9 cellular contexts compared by ENCODE assay signal in the genomic region with DNA sequence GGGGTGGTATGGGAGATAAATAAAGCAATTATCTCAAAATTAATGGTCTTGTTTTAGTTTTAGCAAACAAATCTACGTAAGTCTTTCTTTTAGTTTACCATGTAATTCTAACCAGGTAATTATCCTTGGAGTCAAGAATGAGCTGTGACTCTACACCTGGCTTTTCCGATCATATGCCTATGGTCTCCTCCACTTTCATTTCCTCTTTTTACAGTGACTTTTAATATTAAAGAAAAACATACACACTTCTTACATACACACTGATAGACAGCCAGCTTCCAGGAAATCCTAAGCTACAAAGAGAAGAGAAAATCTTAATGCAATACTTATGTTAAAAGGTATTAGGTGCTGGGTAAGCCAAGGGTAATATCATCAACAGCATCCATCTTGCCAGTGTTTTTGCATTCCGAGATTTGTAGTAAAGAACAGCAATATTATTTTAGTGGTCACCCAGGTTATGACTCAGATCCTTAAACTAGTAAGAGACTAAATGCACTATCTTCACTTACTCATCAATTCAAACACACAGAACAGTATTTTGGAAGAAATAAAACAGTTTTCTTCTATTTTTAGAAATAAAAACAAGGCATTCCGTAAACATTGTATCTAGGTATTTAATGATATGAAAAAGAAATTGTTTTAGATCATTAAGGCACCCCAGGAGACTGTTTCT. TPM values are rescaled to one million over a fixed set of nuclear protein-coding genes. Genes with fewer than 3 reads are reported as not detected.
DNase-seq lines count a peak whose midpoint lies in the region; ATAC-seq, FAIRE-seq and TF ChIP-seq lines count a peak whose summit lies in the region.
"Had no signal": no experiment of that assay in that cellular context is flagged by ENCODE, and none has a peak within 500 bp of the region (broad histone marks: within the 10 kb centered on the region; RNA-seq: fewer than 3 reads in every experiment).

No MANE protein-coding gene starts in this region.

- TF ChIP-seq POLR2A in A549 (IDR thresholded peaks at IDR 0.05; ENCODE audit: low read length): no peak

- FAIRE-seq in A549 (lab: Jason Lieb, UNC): no peak

- H3K4me3 ChIP-seq in A549 (no peak overlapping the region), OCI-LY1 (ENCODE audit: low read depth, low read length, poor library complexity, severe bottlenecking) (peak overlapping the region; percentile 69), fibroblast of the aortic adventitia (ENCODE audit: low read depth, low read length) (no peak overlapping the region)

- H3K9me3 Mint-ChIP-seq in HFFc6: no peaks in the 10 kb centered on the region

- H3K36me3 Mint-ChIP-seq in HFFc6 (ENCODE audit: low read depth): no peaks in the 10 kb centered on the region

- no peak for TF ChIP-seq EP300 in A549 (IDR thresholded peaks at IDR 0.05)

- H3K9ac ChIP-seq in OCI-LY1 (ENCODE audit: low read length): no peak overlapping the region

- H3K4me3 Mint-ChIP-seq in HFFc6: peak overlapping the region; percentile 92

- H3K9me3 ChIP-seq in A549 (no peaks in the 10 kb centered on the region), OCI-LY1 (ENCODE audit: low read length) (no peaks in the 10 kb centered on the region)

- H3K4me2 ChIP-seq in A549: peak overlapping the region; percentile 81
- H3K4me2 ChIP-seq in OCI-LY1 (ENCODE audit: low read length): peak overlapping the region; percentile 73

- ATAC-seq in A549 (no peak), HG03108 (IDR thresholded peaks at IDR 0.05; ENCODE audit: unreplicated experiment) (no peak)

- no peak for DNase-seq in A549 (ENCODE audit: low read depth in 1 of 2, low spot score in 1 of 2)
- peak; percentile 73 for DNase-seq in HFFc6
- DNase-seq in fibroblast of the aortic adventitia (ENCODE audit: low read depth): peak; percentile 65
- DNase-seq in SKM-1 treated with dmso at 0.1 percent for 144 hours (lab: John Stamatoyannopoulos, UW; ENCODE audit: unreplicated experiment): no peak
- no peak for DNase-seq in HPDE6-E6E7 (ENCODE audit: extremely low spot score)
- DNase-seq in activated CD4-positive, alpha-beta T cell treated with anti-CD3 and anti-CD28 coated beads for 48 hours: no peak
- DNase-seq: DMS 273 treated with DMSO at 0.1 percent for 48 hours had no signal

- no peaks in the 10 kb centered on the region for H3K36me3 ChIP-seq in OCI-LY1 (ENCODE audit: insufficient read depth, low read length)

- H3F3A ChIP-seq in OCI-LY1 (ENCODE audit: insufficient read depth, low read length): no peaks in the 10 kb centered on the region

- H3K27ac ChIP-seq in A549 (no peak overlapping the region), OCI-LY1 (ENCODE audit: low read depth, low read length, poor library complexity, severe bottlenecking) (no peak overlapping the region)

- H3K27ac Mint-ChIP-seq in HFFc6: 0 out of 2 replicates have a peak overlapping the region, but pooled peaks have one; percentile 20

- POLR2A ChIA-PET in A549 (lab: Yijun Ruan, JAX): no interaction called here

- no peak for TF ChIP-seq RAD21 in A549 (conservative IDR thresholded peaks at IDR 0.05 in 1 of 2, IDR thresholded peaks at IDR 0.05 in 1 of 2)

- peaks cover 2% of the 10 kb centered on the region; the same call in 1 of the 2 replicates for H4K20me1 ChIP-seq in OCI-LY1 (ENCODE audit: insufficient read depth, low read length)

- H3K4me1 Mint-ChIP-seq in HFFc6 (ENCODE audit: low read depth): peaks cover 53% of the 10 kb centered on the region

- 60% methylated on average over 4 of the region's 4 CpGs for WGBS in A549 (ENCODE audit: missing lambda C conversion rate)

- no peaks in the 10 kb centered on the region for H3K79me2 ChIP-seq in OCI-LY1 (ENCODE audit: insufficient read depth, low read length)

- CTCF ChIA-PET in A549 (lab: Yijun Ruan, JAX): interaction anchor here (1.3 to 1.5 kb wide), 2 partner anchors 10 to 11 kb away, joined by 4 read pairs; no protein-coding TSS in a partner anchor

- no peak overlapping the region for H2AFZ ChIP-seq in OCI-LY1 (ENCODE audit: low read length)

- H3K27me3 ChIP-seq in OCI-LY1 (ENCODE audit: insufficient read depth, low read length): no peaks in the 10 kb centered on the region

- H3K9me2 ChIP-seq in OCI-LY1 (ENCODE audit: low read depth, low read length): no peaks in the 10 kb centered on the region

- H3K4me1 ChIP-seq in A549: peaks cover 20% of the 10 kb centered on the region
- H3K4me1 ChIP-seq in OCI-LY1 (ENCODE audit: insufficient read depth, low read length, severe bottlenecking): peaks cover 24% of the 10 kb centered on the region

- no peaks in the 10 kb centered on the region for H3K27me3 Mint-ChIP-seq in HFFc6 (ENCODE audit: insufficient read depth)

- TF ChIP-seq CTCF in A549 (IDR thresholded peaks at IDR 0.05): no peak
- no peak for TF ChIP-seq CTCF in HFFc6 (IDR thresholded peaks at IDR 0.05)
- no peak for TF ChIP-seq CTCF in OCI-LY1 (IDR thresholded peaks at IDR 0.05; ENCODE audit: low read length)
- TF ChIP-seq CTCF in fibroblast of the aortic adventitia (IDR thresholded peaks at IDR 0.05; ENCODE audit: insufficient read depth, low read length): no peak

TF ChIP-seq in A549, 52 proteins besides CTCF, POLR2A, EP300 and RAD21:
- no peak for TF ChIP-seq ZC3H11A (IDR thresholded peaks at IDR 0.05)
- TF ChIP-seq FOSL2 (IDR thresholded peaks at IDR 0.05): no peak
- 0 out of 2 replicates have a peak, but pooled peaks have one; percentile 10 for TF ChIP-seq FOSL2 (CRISPR knock-in tag; IDR thresholded peaks at IDR 0.05)
- no peak for TF ChIP-seq RCOR1 (IDR thresholded peaks at IDR 0.05; ENCODE audit: low read depth, low read length)
- TF ChIP-seq MAZ (IDR thresholded peaks at IDR 0.05; ENCODE audit: borderline replicate concordance, low read depth, low read length): no peak
- no peak for TF ChIP-seq CBX8 (IDR thresholded peaks at IDR 0.05)

RNA-seq across cellular contexts. Expression of a gene that starts 4.4 kb away (rescaled TPM):
- polyA plus RNA-seq in A549 (2011; rRNA removed) (0.60 and 0.88 TPM in 2 replicates), A549 (2017; fragmentation: RNase III; extraction: RNeasy Plus Mini Kit Qiagen cat#74134 plus additional on column Dnase treatment) (0.57 to 0.67 TPM (median 0.67 TPM) in 3 replicates)
- 1.5 and 2.0 TPM in 2 replicates for polyA plus RNA-seq in A549 (2012; cell fraction: cytosol; rRNA removed)
- polyA plus RNA-seq in A549 (2012; cell fraction: nucleus; rRNA removed): 3.5 and 5.0 TPM in 2 replicates
- 0.79 and 0.97 TPM in 2 replicates for polyA minus RNA-seq in A549 (2011; rRNA and poly(A)+ RNA removed)
- 1 to 10 TPM; 4.5 to 5.7 (median 4.7) TPM for total RNA-seq in HFFc6 (2021; fragmentation: NEBNext Ultra II Directional; extraction: Animal tissue kit (Norgen Biotek cat#: 25700))
- total RNA-seq in fibroblast of the aortic adventitia (ENCODE audit: low replicate concordance): 0.27 and 2.5 TPM in 2 replicates

Comparison
In these comparisons a context has a peak if more than half of its experiments do, and no peak if none do; other contexts are left out.
1. DNase-seq: peak in HFFc6 (single experiment) and fibroblast of the aortic adventitia (single experiment); none in A549 (0 of 2), SKM-1 treated with dmso at 0.1 percent for 144 hours (single experiment), HPDE6-E6E7 (single experiment) and activated CD4-positive, alpha-beta T cell treated with anti-CD3 and anti-CD28 coated beads for 48 hours (single experiment).